Comparison of ENCODE assay signal across 8 cellular contexts in the genomic region with DNA sequence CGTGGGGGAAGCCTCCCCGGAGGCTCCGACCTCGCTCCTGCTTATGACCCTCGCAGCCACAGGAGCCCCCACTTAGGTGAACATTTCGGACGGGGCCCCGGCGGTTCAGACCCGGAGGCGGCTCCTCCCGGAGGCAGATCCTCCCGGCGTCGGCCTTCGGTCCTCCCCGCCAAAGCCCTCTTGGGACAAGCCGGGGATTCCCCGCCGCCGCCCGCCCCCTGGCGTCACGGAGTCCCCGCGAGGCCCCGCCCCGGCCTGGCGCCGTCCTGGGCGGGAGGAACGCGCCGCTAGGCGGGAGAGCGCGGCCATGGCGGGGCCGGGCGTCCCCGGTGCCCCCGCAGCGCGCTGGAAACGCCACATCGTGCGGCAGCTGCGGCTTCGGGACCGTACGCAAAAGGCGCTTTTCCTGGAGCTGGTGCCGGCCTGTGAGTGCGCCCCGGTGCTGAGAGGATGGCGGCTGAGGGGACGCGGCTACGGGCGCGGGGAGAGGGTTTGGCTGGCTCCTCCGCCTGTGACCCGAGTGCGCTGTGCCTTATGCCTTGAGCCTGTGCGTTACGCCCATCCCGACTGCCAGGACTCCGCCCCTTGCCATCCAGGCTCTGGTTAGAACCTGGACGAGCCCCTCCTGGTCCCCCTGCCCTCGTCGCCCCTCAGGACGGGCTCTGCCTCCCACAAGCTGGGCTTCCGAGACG. TPM values are rescaled to one million over a fixed set of nuclear protein-coding genes. Genes with fewer than 3 reads are reported as not detected.
DNase-seq lines count a peak whose midpoint lies in the region; ATAC-seq and TF ChIP-seq lines count a peak whose summit lies in the region.

TSS of gene ATG16L2 (plus strand) at position 273 of the 692 bp plus-strand sequence. CDS start at position 308, 35 bp downstream.

- H3K4me3 ChIP-seq in colonic mucosa: peak within 1 kb of the TSS; percentile 82

- ATAC-seq in GM18909 (IDR thresholded peaks at IDR 0.05; ENCODE audit: poor library complexity, unreplicated experiment): peak; percentile 63
- peak; percentile 55 for ATAC-seq in HG03159 (IDR thresholded peaks at IDR 0.05; ENCODE audit: unreplicated experiment)
- ATAC-seq in left lobe of liver: peak; percentile 91

- no peaks in the 10 kb centered on the region for H3K36me3 ChIP-seq in colonic mucosa

- H3K9me3 ChIP-seq in colonic mucosa: no peaks in the 10 kb centered on the region

- DNase-seq in AG20443 (ENCODE audit: low spot score): peak; percentile 97
- DNase-seq in NCI-H460 (ENCODE audit: extremely low read depth, low read depth): peak; percentile 74
- DNase-seq in activated CD4-positive, alpha-beta T cell treated with anti-CD3 and anti-CD28 coated beads for 48 hours: peak; percentile 92
- peak; percentile 88 for DNase-seq in colonic mucosa
- DNase-seq in left lobe of liver (ENCODE audit: low spot score): peak; percentile 92
- DNase-seq in stimulated activated CD4-positive, alpha-beta T cell treated with anti-CD3 and anti-CD28 coated beads, Interleukin-2, amount 100 ng/mL, for 4 hours (ENCODE audit: low read depth): peak; percentile 82

- no peaks in the 10 kb centered on the region for H3K27me3 ChIP-seq in colonic mucosa

- H3K4me1 ChIP-seq in colonic mucosa: peaks cover 18% of the 10 kb centered on the region

- peak within 1 kb of the TSS; percentile 93 for H3K27ac ChIP-seq in colonic mucosa

- no peak for TF ChIP-seq CTCF in colonic mucosa (IDR thresholded peaks at IDR 0.05)

- intact Hi-C loops in colonic mucosa (cut with DNase I): loop anchor here (5.0 kb wide), 1 partner anchor 87 kb away; no protein-coding TSS in a partner anchor

- H3K9ac ChIP-seq in colonic mucosa (ENCODE audit: low read depth in 2 of 2, low read length in 2 of 2): peak within 1 kb of the TSS; percentile 91 to 96

RNA-seq across cellular contexts. Expression of gene ATG16L2, which starts in this region (rescaled TPM):
- total RNA-seq in NCI-H460 (2014; rRNA removed; shearing (Covaris generic)): 3.8 and 5.1 TPM in 2 replicates
- polyA plus RNA-seq in NCI-H460 (2014; cell fraction: nucleus; rRNA removed): 82.2 and 85.8 TPM in 2 replicates
- total RNA-seq in colonic mucosa (10 to 100 TPM; 43.5 to 51.3 TPM), left lobe of liver (23.4 TPM)

Comparison
In these comparisons a context has a peak if more than half of its experiments do, and no peak if none do; other contexts are left out.
1. Peak in every context shown above with its lines: DNase-seq, ATAC-seq, H3K4me3 ChIP-seq and H3K27ac ChIP-seq.